In the genomic region with DNA sequence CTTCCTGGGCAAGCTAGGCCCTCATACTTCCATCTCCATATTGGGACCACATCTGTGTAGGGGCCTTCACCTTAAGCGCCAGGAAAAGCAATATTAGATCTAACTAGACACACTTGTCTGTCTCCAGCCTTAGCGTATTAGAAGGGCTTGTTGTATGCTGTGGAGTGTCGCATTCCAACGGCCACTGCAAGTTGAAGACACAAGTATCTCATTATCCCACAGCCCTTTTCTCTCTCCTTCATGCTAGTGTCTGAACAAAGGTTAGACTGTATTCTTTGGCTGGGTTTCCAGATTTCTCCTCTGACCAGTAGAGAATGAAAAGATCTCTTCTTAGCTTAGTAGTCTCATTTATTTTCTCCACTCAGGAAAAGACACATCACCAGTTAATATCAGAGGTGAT, we compare ENCODE assay signal across 21 cellular contexts.
DNase-seq lines count a peak whose midpoint lies in the region; ATAC-seq, FAIRE-seq and TF ChIP-seq lines count a peak whose summit lies in the region.
"Had no signal": no experiment of that assay in that cellular context is flagged by ENCODE, and none has a peak within 500 bp of the region (broad histone marks: within the 10 kb centered on the region; RNA-seq: fewer than 3 reads in every experiment).

No MANE protein-coding gene starts in this region.

- H3K36me3 Mint-ChIP-seq in activated T-cell treated with anti-CD3 and anti-CD28 coated beads, Interleukin-2, amount 50 U/mL, for 24 hours (ENCODE audit: low read depth), result no peaks in the 10 kb centered on the region
- H3K36me3 Mint-ChIP-seq: CD4-positive, alpha-beta memory T cell had no signal

- ATAC-seq in GM18873 (IDR thresholded peaks at IDR 0.05; ENCODE audit: low FRiP score, unreplicated experiment), result no peak
- ATAC-seq: A549, K562 had no signal

- no peaks in the 10 kb centered on the region for H3K27me3 Mint-ChIP-seq in activated T-cell treated with anti-CD3 and anti-CD28 coated beads, Interleukin-2, amount 50 U/mL, for 24 hours

- H3K4me1 Mint-ChIP-seq in activated T-cell treated with anti-CD3 and anti-CD28 coated beads, Interleukin-2, amount 50 U/mL, for 24 hours (ENCODE audit: low read depth), result peaks cover 1% of the 10 kb centered on the region

- H3K27ac ChIP-seq in small intestine (ENCODE audit: low read depth in 1 of 2, low read length in 1 of 2), result peak overlapping the region; percentile 18 to 46
- no peak overlapping the region for H3K27ac ChIP-seq in kidney (ENCODE audit: low read depth in 2 of 2, low read length in 2 of 2)
- H3K27ac ChIP-seq: A549, BLaER1, PC-9, SJCRH30 had no signal

- H3K9ac ChIP-seq in kidney (ENCODE audit: low read length in 2 of 2), result no peak overlapping the region
- H3K9ac ChIP-seq: BLaER1 had no signal

- intact Hi-C loops in kidney (cut with DNase I), result no loop called here

- DNase-seq in G401 (ENCODE audit: low spot score) (peak; percentile 19), astrocyte of the hippocampus (ENCODE audit: low read depth, low spot score) (peak; percentile 45), medulla oblongata (ENCODE audit: extremely low spot score) (peak; percentile 23), small intestine (no peak), kidney (no peak)
- no peak for DNase-seq in activated T-cell treated with anti-CD3 and anti-CD28 coated beads, Interleukin-2, amount 50 U/mL, for 24 hours
- DNase-seq: CD4-positive, alpha-beta memory T cell; MV-4-11; NCI-H1417; NCI-H187; NCI-H2171; NCI-H526; PC-9 had no signal

- no peak overlapping the region for H3K4me3 ChIP-seq in small intestine (ENCODE audit: low read depth in 1 of 2, low read length in 2 of 2)
- H3K4me3 ChIP-seq in kidney (ENCODE audit: low read length in 2 of 2), result no peak overlapping the region
- H3K4me3 ChIP-seq: A549, BLaER1, K562, PC-9, SJCRH30 had no signal

- in situ Hi-C loops in G401 (cut with HindIII; ENCODE audit: low sequenced_read_pairs), result no loop called here

- TF ChIP-seq CTCF in kidney (IDR thresholded peaks at IDR 0.05; ENCODE audit: borderline replicate concordance, extremely low read depth, insufficient read depth), result no peak

- H3K4me3 Mint-ChIP-seq in activated T-cell treated with anti-CD3 and anti-CD28 coated beads, Interleukin-2, amount 50 U/mL, for 24 hours, result no peak overlapping the region
- H3K4me3 Mint-ChIP-seq: CD4-positive, alpha-beta memory T cell had no signal

- H3K36me3 ChIP-seq in small intestine (ENCODE audit: control insufficient read depth in 2 of 2, insufficient read depth in 2 of 2, low read length in 2 of 2) (no peaks in the 10 kb centered on the region), kidney (ENCODE audit: control insufficient read depth in 1 of 2, insufficient read depth in 2 of 2, low read length in 2 of 2) (no peaks in the 10 kb centered on the region)
- H3K36me3 ChIP-seq: BLaER1, SJCRH30 had no signal

- no peak overlapping the region for H3K27ac Mint-ChIP-seq in activated T-cell treated with anti-CD3 and anti-CD28 coated beads, Interleukin-2, amount 50 U/mL, for 24 hours
- H3K27ac Mint-ChIP-seq: CD4-positive, alpha-beta memory T cell had no signal

- FAIRE-seq in small intestine (lab: Jason Lieb, UNC) (no peak), kidney (lab: Jason Lieb, UNC) (no peak)
- FAIRE-seq: A549, GM12892, GM18507, H1, K562 had no signal

- H3K9me3 ChIP-seq in small intestine (ENCODE audit: control insufficient read depth, low read depth) (no peaks in the 10 kb centered on the region), kidney (ENCODE audit: control insufficient read depth in 1 of 2, low read length in 2 of 2) (no peaks in the 10 kb centered on the region)
- H3K9me3 ChIP-seq: A549, BLaER1, SJCRH30 had no signal

- no peaks in the 10 kb centered on the region for H3K27me3 ChIP-seq in small intestine (ENCODE audit: control insufficient read depth in 2 of 2, insufficient read depth in 2 of 2, low read length in 2 of 2)
- H3K27me3 ChIP-seq: BLaER1, SJCRH30 had no signal

- WGBS in small intestine, 3 donors, result 73 to 77% (median 75%) methylated on average over 4 of the region's 4 CpGs

- H3K4me1 ChIP-seq in small intestine (ENCODE audit: control insufficient read depth in 2 of 2, insufficient read depth in 1 of 2, low read depth in 1 of 2, low read length in 1 of 2), result peaks cover 10 to 15% of the 10 kb centered on the region in 2 donors
- H3K4me1 ChIP-seq in kidney (ENCODE audit: control insufficient read depth in 1 of 2, insufficient read depth in 1 of 2, low read depth in 1 of 2, low read length in 2 of 2), result peaks cover 6 to 11% of the 10 kb centered on the region in 2 donors
- H3K4me1 ChIP-seq: A549 had no signal

- no peaks in the 10 kb centered on the region for H3K9me3 Mint-ChIP-seq in activated T-cell treated with anti-CD3 and anti-CD28 coated beads, Interleukin-2, amount 50 U/mL, for 24 hours
- H3K9me3 Mint-ChIP-seq: CD4-positive, alpha-beta memory T cell had no signal

Comparison
In these comparisons a context has a peak if more than half of its experiments do, and no peak if none do; other contexts are left out.
1. DNase-seq: peak in G401 (single experiment), astrocyte of the hippocampus (single experiment) and medulla oblongata (single experiment); none in small intestine (single experiment), kidney (single experiment) and activated T-cell treated with anti-CD3 and anti-CD28 coated beads, Interleukin-2, amount 50 U/mL, for 24 hours (single experiment).
2. H3K27ac ChIP-seq: peak in small intestine (2 of 2); none in kidney (0 of 2).